Comparison of ENCODE assay signal across 24 cellular contexts in genomic region chr7:17936321-17936720, GRCh38.
"Had no signal": no experiment of that assay in that cellular context is flagged by ENCODE, and none has a peak within 500 bp of the region (broad histone marks: within the 10 kb centered on the region; RNA-seq: fewer than 3 reads in every experiment).

No MANE protein-coding gene starts in this region.

- H3K4me3 ChIP-seq: ascending aorta, esophagus squamous epithelium, neural progenitor cell, right atrium auricular region, thoracic aorta, uterus had no signal

- H3K27me3 ChIP-seq: ascending aorta, brain microvascular endothelial cell, esophagus squamous epithelium, neural progenitor cell, right atrium auricular region, uterus had no signal

- H2AFZ ChIP-seq: neural progenitor cell had no signal

- H3K27ac Mint-ChIP-seq: activated CD4-positive, alpha-beta T cell treated with anti-CD3 and anti-CD28 coated beads for 36 hours; activated naive CD8-positive, alpha-beta T cell treated with anti-CD3 and anti-CD28 coated beads, Interleukin-2, amount 10 ng/mL, durations not matched to agents 7 days and 5 days; natural killer cell; neural progenitor cell; type B pancreatic cell had no signal

- H3K9me3 ChIP-seq: ascending aorta, esophagus squamous epithelium, right atrium auricular region, thoracic aorta, uterus had no signal

- H3K27ac ChIP-seq: ascending aorta, brain microvascular endothelial cell, epithelial cell of prostate, esophagus squamous epithelium, neural progenitor cell, thoracic aorta, uterus had no signal

- H3K4me3 Mint-ChIP-seq: activated CD4-positive, alpha-beta T cell treated with anti-CD3 and anti-CD28 coated beads for 36 hours; activated naive CD8-positive, alpha-beta T cell treated with anti-CD3 and anti-CD28 coated beads, Interleukin-2, amount 10 ng/mL, durations not matched to agents 7 days and 5 days; neural progenitor cell; type B pancreatic cell had no signal

- H3K4me2 ChIP-seq: neural progenitor cell had no signal

- H3K36me3 Mint-ChIP-seq: natural killer cell had no signal

- DNase-seq: activated CD4-positive, alpha-beta T cell treated with anti-CD3 and anti-CD28 coated beads for 36 hours; activated CD4-positive, CD25-positive, alpha-beta regulatory T cell; activated effector memory CD4-positive, alpha-beta T cell treated with Interleukin-2 at 50 U/mL for 16 hours; activated naive CD4-positive, alpha-beta T cell treated with Interleukin-2 at 50 U/mL for 16 hours; activated naive CD8-positive, alpha-beta T cell treated with anti-CD3 and anti-CD28 coated beads, Interleukin-2, amount 10 ng/mL, durations not matched to agents 7 days and 5 days; activated T-cell treated with anti-CD3 and anti-CD28 coated beads for 4 hours; brain microvascular endothelial cell; dermis blood vessel endothelial cell; effector CD4-positive, alpha-beta T cell; esophagus squamous epithelium; islet precursor cell; left cardiac atrium; left ventricle myocardium superior; natural killer cell; stimulated activated CD4-positive, alpha-beta T cell treated with anti-CD3 and anti-CD28 coated beads, Interleukin-15, amount 100 ng/mL, for 24 hours; stimulated activated CD4-positive, alpha-beta T cell treated with anti-CD3 and anti-CD28 coated beads, Interleukin-2, amount 100 ng/mL, for 24 hours; stimulated activated naive CD8-positive, alpha-beta T cell treated with anti-CD3 and anti-CD28 coated beads, Interleukin-15, Interleukin-2, amounts not matched to agents 100 U/mL and 50 U/mL, for 24 hours; uterus had no signal

- H3K36me3 ChIP-seq: ascending aorta, brain microvascular endothelial cell, esophagus squamous epithelium, neural progenitor cell, right atrium auricular region, thoracic aorta, uterus had no signal

- H3K9me3 Mint-ChIP-seq: activated naive CD8-positive, alpha-beta T cell treated with anti-CD3 and anti-CD28 coated beads, Interleukin-2, amount 10 ng/mL, durations not matched to agents 7 days and 5 days; natural killer cell; neural progenitor cell; type B pancreatic cell had no signal

- ATAC-seq: activated CD4-positive, alpha-beta T cell treated with anti-CD3 and anti-CD28 coated beads for 36 hours; left cardiac atrium; left ventricle myocardium superior; natural killer cell; stimulated activated naive CD8-positive, alpha-beta T cell treated with anti-CD3 and anti-CD28 coated beads, Interleukin-15, Interleukin-2, amounts not matched to agents 100 U/mL and 50 U/mL, for 24 hours had no signal

- H3K27me3 Mint-ChIP-seq: activated CD4-positive, alpha-beta T cell treated with anti-CD3 and anti-CD28 coated beads for 36 hours; activated naive CD8-positive, alpha-beta T cell treated with anti-CD3 and anti-CD28 coated beads, Interleukin-2, amount 10 ng/mL, durations not matched to agents 7 days and 5 days; type B pancreatic cell had no signal
